Comparison of ENCODE assay signal across 1 cellular context in the genomic region with DNA sequence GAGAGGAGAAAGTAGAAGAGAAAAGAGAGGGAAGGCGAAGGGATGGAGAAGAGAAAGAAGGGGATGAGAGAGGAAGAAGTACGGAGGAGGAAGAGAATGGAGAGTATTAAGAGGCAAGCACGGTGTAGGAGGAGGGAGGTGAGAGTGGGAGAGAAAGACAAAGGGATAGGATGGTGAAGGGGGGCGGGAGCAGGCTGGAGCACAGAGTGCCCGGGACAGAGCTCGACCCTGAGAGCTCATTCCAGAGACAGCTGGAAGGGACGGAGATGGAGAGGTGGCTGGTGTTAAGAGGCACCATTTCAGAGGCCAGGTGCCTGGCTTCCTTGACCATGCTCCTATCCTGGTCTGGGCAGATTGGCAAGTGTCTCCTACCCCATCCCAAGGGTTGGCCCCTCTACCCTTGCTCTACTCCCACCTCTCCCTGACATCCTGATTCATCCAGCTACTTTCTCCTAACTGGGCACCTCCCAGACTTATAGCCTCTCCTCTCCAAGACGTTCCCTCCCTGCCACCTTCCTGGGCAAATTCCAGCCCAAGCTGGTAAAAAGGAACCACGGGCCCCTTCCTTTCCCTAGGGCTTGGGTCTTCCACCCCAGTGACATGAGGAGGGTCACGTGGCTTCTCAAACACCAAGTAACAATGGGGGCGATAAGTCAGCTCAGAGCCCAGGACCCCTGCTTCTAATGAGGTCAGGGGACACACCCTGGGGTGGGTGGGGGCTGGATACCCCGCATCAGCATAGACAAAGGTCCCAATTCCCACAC.
TF ChIP-seq lines count a peak whose summit lies in the region.

No MANE protein-coding gene starts in this region.

TF ChIP-seq in H1, 55 proteins besides CTCF, POLR2A, EP300 and RAD21:
- 0 out of 2 replicates have a peak, but pooled peaks have one; percentile 17 for TF ChIP-seq MAX (IDR thresholded peaks at IDR 0.05)
- no peak for TF ChIP-seq KDM4A (IDR thresholded peaks at IDR 0.05; ENCODE audit: low read depth, low read length, severe bottlenecking)
